Comparison of ENCODE assay signal across 25 cellular contexts in the genomic region with DNA sequence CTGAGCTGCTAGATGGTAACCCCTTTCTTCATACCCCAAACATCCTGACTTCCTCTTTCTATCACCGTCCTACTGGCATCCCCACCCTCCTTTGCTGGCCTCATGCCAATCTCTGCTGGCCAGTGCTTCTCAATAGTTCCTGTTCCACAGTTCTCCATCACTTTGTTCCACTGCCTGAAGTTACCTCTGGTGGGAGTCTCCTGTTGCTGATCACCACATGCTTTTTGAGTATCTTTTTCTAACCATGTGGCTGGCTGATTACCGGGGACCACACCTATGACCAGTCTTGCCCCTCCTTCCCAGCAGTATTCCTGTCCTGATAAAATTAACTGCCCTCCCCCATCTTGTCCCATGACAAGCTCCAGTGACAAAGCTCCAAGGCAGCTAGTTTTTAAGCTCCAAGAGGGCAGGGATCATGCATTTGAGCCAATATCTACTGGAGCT.
DNase-seq lines count a peak whose midpoint lies in the region; ATAC-seq, FAIRE-seq and TF ChIP-seq lines count a peak whose summit lies in the region.
"Had no signal": no experiment of that assay in that cellular context is flagged by ENCODE, and none has a peak within 500 bp of the region (broad histone marks: within the 10 kb centered on the region; RNA-seq: fewer than 3 reads in every experiment).

No MANE protein-coding gene starts in this region.

- no peak for TF ChIP-seq RAD21 in H1 (IDR thresholded peaks at IDR 0.05 in 1 of 2, conservative IDR thresholded peaks at IDR 0.05 in 1 of 2; ENCODE audit: low read depth in 2 of 2, low read length in 2 of 2)

- H3K27me3 ChIP-seq in heart right ventricle, result peaks cover 0 to 48% (median 16%) of the 10 kb centered on the region in 7 donors
- H3K27me3 ChIP-seq in H1 (replicated peaks in 1 of 4; ENCODE audit: control insufficient read depth in 3 of 4, extremely low read depth in 1 of 4, insufficient read depth in 3 of 4, low read length in 3 of 4), result no peaks in the 10 kb centered on the region
- H3K27me3 ChIP-seq: uterus had no signal

- H2BK5ac ChIP-seq in H1 (ENCODE audit: low read depth, low read length), result no peak overlapping the region

- no peak for FAIRE-seq in H1 (lab: Jason Lieb, UNC)
- FAIRE-seq: keratinocyte had no signal

- TF ChIP-seq CTCF in heart right ventricle (IDR thresholded peaks at IDR 0.05) (no peak), H1 (IDR thresholded peaks at IDR 0.05; ENCODE audit: control extremely low read depth in 1 of 3, insufficient read depth in 1 of 3, low read depth in 1 of 3, low read length in 3 of 3) (no peak)

- no peaks in the 10 kb centered on the region for H3K23me2 ChIP-seq in H1 (ENCODE audit: low read depth, low read length)

- H3K4me1 ChIP-seq in heart right ventricle, result no peaks in the 10 kb centered on the region
- H3K4me1 ChIP-seq in H1 (replicated peaks in 1 of 4; ENCODE audit: control insufficient read depth in 3 of 4, insufficient read depth in 4 of 4, low read length in 3 of 4), result no peaks in the 10 kb centered on the region
- H3K4me1 ChIP-seq: uterus had no signal

- no peak for TF ChIP-seq POLR2A in H1 (IDR thresholded peaks at IDR 0.05; ENCODE audit: control extremely low read depth in 1 of 2, low read depth in 2 of 2, low read length in 2 of 2)

- no peak overlapping the region for H4K91ac ChIP-seq in H1 (replicated peaks; ENCODE audit: insufficient read length, low read length)

- no peaks in the 10 kb centered on the region for H3K36me3 ChIP-seq in heart right ventricle
- no peaks in the 10 kb centered on the region for H3K36me3 ChIP-seq in H1 (ENCODE audit: control insufficient read depth in 2 of 4, insufficient read depth in 4 of 4, low read length in 3 of 4)
- H3K36me3 ChIP-seq: uterus had no signal

- DNase-seq in left cardiac atrium (peak; percentile 28), heart right ventricle (no peak), NCI-H69 (lab: John Stamatoyannopoulos, UW) (peak; percentile 67), H1 (ENCODE audit: low read depth in 1 of 2, low spot score in 2 of 2) (no peak), GDM1 (lab: John Stamatoyannopoulos, UW) (no peak), NCI-H2107 (lab: John Stamatoyannopoulos, UW) (no peak), SK-N-DZ (ENCODE audit: low spot score) (no peak), NCI-H526 (lab: John Stamatoyannopoulos, UW) (no peak)
- DNase-seq: activated CD8-positive, alpha-beta T cell treated with anti-CD3 and anti-CD28 coated beads for 36 hours; activated naive CD4-positive, alpha-beta T cell; activated T-cell treated with anti-CD3 and anti-CD28 coated beads, Interleukin-2, amount 50 U/mL, for 24 hours; amniotic stem cell; CD4-positive, alpha-beta T cell; foreskin fibroblast; H7; hippocampal formation; mesendoderm; naive thymus-derived CD4-positive, alpha-beta T cell; NCI-H1436; NCI-H524 treated with DMSO at 0.1 percent for 48 hours; uterus had no signal

- peak overlapping the region; percentile 87 for H4K8ac ChIP-seq in H1 (ENCODE audit: extremely low read depth, insufficient read depth, low read length)

- intact Hi-C loops in left cardiac atrium (cut with DNase I) (no loop called here), heart right ventricle (cut with DNase I) (no loop called here)

- WGBS in heart right ventricle, 2 donors, result 43 to 66% methylated on average over 2 of the region's 2 CpGs
- 94% methylated on average over 2 of the region's 2 CpGs; no CpG with 5 or more reads in 1 of the 2 experiments for WGBS in H1 (ENCODE audit: extremely low coverage in 1 of 2, insufficient coverage in 1 of 2, insufficient read length in 1 of 2, insufficient replicate concordance in 2 of 2, low coverage in 1 of 2, low lambda C conversion rate in 2 of 2, missing lambda C conversion rate in 1 of 2), 2 experiments

- H3K79me2 ChIP-seq in H1 (ENCODE audit: control insufficient read depth in 1 of 2, insufficient read depth in 2 of 2, low read length in 2 of 2), result no peaks in the 10 kb centered on the region

- no peak overlapping the region for H2BK15ac ChIP-seq in H1 (ENCODE audit: low read length)

- H3K9ac ChIP-seq in H1 (replicated peaks in 1 of 4; ENCODE audit: extremely low read depth in 1 of 4, low read depth in 3 of 4, low read length in 3 of 4), result no peak overlapping the region; a peak in 1 of 7 replicates

- no peak overlapping the region for H2BK120ac ChIP-seq in H1 (replicated peaks; ENCODE audit: low read depth, low read length)

- no peak overlapping the region for H3K4me2 ChIP-seq in H1 (ENCODE audit: insufficient read depth in 1 of 2, low read depth in 2 of 2, low read length in 2 of 2)

- no peak overlapping the region for H2BK12ac ChIP-seq in H1 (ENCODE audit: low read depth, low read length)

- CTCF ChIA-PET in H1 (lab: Charles Lee; ENCODE audit: partially characterized antibody), result no interaction called here

- H4K20me1 ChIP-seq in H1 (replicated peaks in 1 of 2; ENCODE audit: control insufficient read depth in 1 of 2, insufficient read depth in 2 of 2, low read length in 2 of 2), result no peaks in the 10 kb centered on the region

- H3K9me3 ChIP-seq in heart right ventricle (no peaks in the 10 kb centered on the region), H1 (ENCODE audit: insufficient read depth in 2 of 2, low read depth in 1 of 2, low read length in 1 of 2) (peaks cover 2 to 8% of the 10 kb centered on the region in 2 experiments; a peak in 2 of 4 replicates)
- H3K9me3 ChIP-seq: uterus had no signal

- ATAC-seq in left cardiac atrium, result no peak
- no peak for ATAC-seq in heart right ventricle
- ATAC-seq: activated CD4-positive, CD25-positive, alpha-beta regulatory T cell treated with anti-CD3 and anti-CD28 coated beads, Interleukin-2, amount 50 U/mL, for 24 hours; activated CD8-positive, alpha-beta T cell treated with anti-CD3 and anti-CD28 coated beads for 36 hours; naive thymus-derived CD4-positive, alpha-beta T cell had no signal

- TF ChIP-seq EP300 in H1 (IDR thresholded peaks at IDR 0.05; ENCODE audit: borderline replicate concordance in 1 of 2, low read depth in 2 of 2, low read length in 2 of 2), result no peak

- POLR2A ChIA-PET in H1 (lab: Charles Lee; ENCODE audit: partially characterized antibody), result no interaction called here

- no peak overlapping the region for H2AFZ ChIP-seq in H1 (ENCODE audit: low read length)

- H3K79me1 ChIP-seq in H1 (ENCODE audit: low read depth, low read length), result no peaks in the 10 kb centered on the region

- no peak overlapping the region for H3K14ac ChIP-seq in H1 (ENCODE audit: insufficient read length)

- H3K23ac ChIP-seq in H1 (ENCODE audit: insufficient read length), result no peak overlapping the region

- no peak overlapping the region for H3K18ac ChIP-seq in H1 (ENCODE audit: extremely low read depth, low read length)

- no peak overlapping the region for H3K4me3 ChIP-seq in heart right ventricle
- no peak overlapping the region for H3K4me3 ChIP-seq in H1 (ENCODE audit: extremely low read depth in 1 of 4, insufficient read depth in 2 of 4, low read depth in 3 of 4, low read length in 4 of 4)
- H3K4me3 ChIP-seq: SK-N-MC, uterus had no signal

- H3K27ac ChIP-seq in heart right ventricle (no peak overlapping the region), H1 (ENCODE audit: low read depth, low read length) (no peak overlapping the region)
- H3K27ac ChIP-seq: epithelial cell of prostate, SK-N-MC, uterus had no signal

- H2BK20ac ChIP-seq in H1 (ENCODE audit: low read length), result no peak overlapping the region

- no peak overlapping the region for H4K5ac ChIP-seq in H1 (ENCODE audit: insufficient read length, low read depth, low read length)

- H3K56ac ChIP-seq in H1 (replicated peaks; ENCODE audit: insufficient read length, low read depth, low read length), result no peak overlapping the region

- H2AK5ac ChIP-seq in H1 (ENCODE audit: low read depth, low read length), result no peak overlapping the region

- no peak overlapping the region for H3K4ac ChIP-seq in H1 (replicated peaks; ENCODE audit: insufficient read length, low read depth, low read length)

TF ChIP-seq in H1, 55 proteins besides CTCF, POLR2A, EP300 and RAD21:
- TF ChIP-seq POLR2AphosphoS5 (IDR thresholded peaks at IDR 0.05; ENCODE audit: low read depth, low read length) (no peak), POU5F1 (IDR thresholded peaks at IDR 0.05; ENCODE audit: low read depth, low read length) (no peak)

Comparison
In these comparisons a context has a peak if more than half of its experiments do, and no peak if none do; other contexts are left out.
1. DNase-seq: peak in left cardiac atrium (single experiment) and NCI-H69 (single experiment); none in heart right ventricle (0 of 2), H1 (0 of 2), GDM1 (single experiment), NCI-H2107 (single experiment), SK-N-DZ (single experiment) and NCI-H526 (0 of 2).